ENCODE assay signal across 12 cellular contexts in the genomic region with DNA sequence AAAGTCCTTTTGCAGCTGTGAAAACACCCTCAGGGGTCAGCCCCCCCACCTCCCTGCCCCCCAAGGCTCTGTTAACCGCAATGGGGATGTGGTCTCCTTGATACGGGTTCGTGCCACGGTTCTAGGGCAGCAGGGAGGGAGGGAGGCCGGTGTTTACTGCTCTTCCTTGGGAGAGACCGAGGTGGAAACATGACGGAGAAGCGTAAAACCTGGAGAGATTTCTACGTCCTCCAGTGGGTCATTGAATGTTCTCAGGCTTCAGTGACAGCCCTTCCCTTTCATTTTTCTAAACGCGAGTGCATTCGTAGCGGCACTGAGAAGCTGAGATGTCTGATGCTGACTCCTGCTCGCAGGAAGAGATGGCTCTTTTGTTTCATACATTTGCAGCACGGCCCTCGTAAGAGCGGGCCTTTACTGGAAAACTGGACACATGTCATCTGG. TPM values are rescaled to one million over a fixed set of nuclear protein-coding genes. Genes with fewer than 3 reads are reported as not detected.
A peak's percentile ranks its signal among the peaks of the same experiment; 100 is the strongest.
DNase-seq lines count a peak whose midpoint lies in the region; ATAC-seq and TF ChIP-seq lines count a peak whose summit lies in the region.
"Had no signal": no experiment of that assay in that cellular context is flagged by ENCODE, and none has a peak within 500 bp of the region (broad histone marks: within the 10 kb centered on the region; RNA-seq: fewer than 3 reads in every experiment).

No MANE protein-coding gene starts in this region.

- no peaks in the 10 kb centered on the region for H4K20me1 ChIP-seq in BLaER1 treated with 17β-estradiol and CSF1 and Interleukin-3, amounts not matched to agents 10 nM and 100 nM
- no peaks in the 10 kb centered on the region for H4K20me1 ChIP-seq in OCI-LY7 (ENCODE audit: insufficient read depth, low read length)

- DNase-seq in KBM-7 = peak; percentile 50
- DNase-seq in central memory CD4-positive, alpha-beta T cell = peak; percentile 13
- peak in 6 of 10 donors; percentile 10 to 54 (median 40) for DNase-seq in naive thymus-derived CD8-positive, alpha-beta T cell
- no peak for DNase-seq in GM10266 (ENCODE audit: extremely low spot score)
- no peak for DNase-seq in A172 (ENCODE audit: low spot score)
- DNase-seq in OCI-LY7 (ENCODE audit: low spot score) = no peak
- DNase-seq: adrenal gland, HFFc6, NCI-H510A treated with DMSO at 0.1 percent for 48 hours, T-helper 9 cell had no signal

- H3K4me3 ChIP-seq in BLaER1 treated with 17β-estradiol and CSF1 and Interleukin-3, amounts not matched to agents 10 nM and 100 nM = peak overlapping the region; percentile 52 to 65 (median 56)
- no peak overlapping the region for H3K4me3 ChIP-seq in OCI-LY7 (ENCODE audit: low read depth, low read length, poor library complexity, severe bottlenecking)

- BruUV-seq in OCI-LY7 (replicated peaks; lab: Mats Ljungman, UMichigan) = no TSS peak

- H3K9me3 Mint-ChIP-seq in naive thymus-derived CD8-positive, alpha-beta T cell = no peaks in the 10 kb centered on the region
- H3K9me3 Mint-ChIP-seq: HFFc6 had no signal

- peak overlapping the region in 5 of 10 donors; percentile 44 to 79 (median 66) for H3K27ac Mint-ChIP-seq in naive thymus-derived CD8-positive, alpha-beta T cell
- H3K27ac Mint-ChIP-seq: HFFc6 had no signal

- no peaks in the 10 kb centered on the region for H3K36me3 Mint-ChIP-seq in naive thymus-derived CD8-positive, alpha-beta T cell

- H3K27me3 Mint-ChIP-seq in naive thymus-derived CD8-positive, alpha-beta T cell = peaks cover 12 to 47% (median 16%) of the 10 kb centered on the region in 5 donors

- peaks cover 4 to 30% (median 15%) of the 10 kb centered on the region in 11 experiments; a peak in 21 of 22 replicates for H3K9me3 ChIP-seq in BLaER1 treated with 17β-estradiol and CSF1 and Interleukin-3, amounts not matched to agents 10 nM and 100 nM (replicated peaks in 1 of 11)
- H3K9me3 ChIP-seq in OCI-LY7 (ENCODE audit: low read length) = no peaks in the 10 kb centered on the region
- H3K9me3 ChIP-seq: adrenal gland had no signal

- ATAC-seq in naive thymus-derived CD8-positive, alpha-beta T cell = peak; percentile 65 to 86
- no peak for ATAC-seq in GM18517 (IDR thresholded peaks at IDR 0.05; ENCODE audit: unreplicated experiment)

- H3K4me1 ChIP-seq in BLaER1 treated with 17β-estradiol and CSF1 and Interleukin-3, amounts not matched to agents 10 nM and 100 nM = peaks cover 75 to 100% (median 87%) of the 10 kb centered on the region in 10 experiments
- no peaks in the 10 kb centered on the region for H3K4me1 ChIP-seq in OCI-LY7 (ENCODE audit: insufficient read depth, low read length, poor library complexity, severe bottlenecking)

- POLR2A ChIA-PET in naive thymus-derived CD8-positive, alpha-beta T cell (lab: Charles Lee) = interaction anchor here (0.6 to 1.2 kb wide), 2 partner anchors 40 to 219 kb away, joined by 3 to 6 read pairs; partner anchors contain the start of gene HDAC4
- POLR2A ChIA-PET in OCI-LY7 (lab: Charles Lee) = no interaction called here

- H3K79me2 ChIP-seq in OCI-LY7 (ENCODE audit: insufficient read depth, low read depth, low read length) = no peaks in the 10 kb centered on the region

- peak overlapping the region; percentile 67 to 87 (median 76) for H3K27ac ChIP-seq in BLaER1 treated with 17β-estradiol and CSF1 and Interleukin-3, amounts not matched to agents 10 nM and 100 nM
- H3K27ac ChIP-seq in OCI-LY7 (ENCODE audit: low read depth, low read length, poor library complexity, severe bottlenecking) = no peak overlapping the region
- H3K27ac ChIP-seq: adrenal gland had no signal

- H3K4me1 Mint-ChIP-seq in naive thymus-derived CD8-positive, alpha-beta T cell = peaks cover 11 to 28% (median 23%) of the 10 kb centered on the region in 4 donors

- no peak overlapping the region for H2AFZ ChIP-seq in OCI-LY7 (ENCODE audit: low read length)

- H3K9ac ChIP-seq in BLaER1 treated with 17β-estradiol and CSF1 and Interleukin-3, amounts not matched to agents 10 nM and 100 nM = peak overlapping the region; percentile 65 to 81 (median 77)

- H3K4me3 Mint-ChIP-seq in naive thymus-derived CD8-positive, alpha-beta T cell = peak overlapping the region; percentile 75 to 87 (median 84)
- H3K4me3 Mint-ChIP-seq: HFFc6 had no signal

- H3K9me2 ChIP-seq in OCI-LY7 (ENCODE audit: insufficient read depth, low read length) = no peaks in the 10 kb centered on the region

- H3K4me2 ChIP-seq in BLaER1 treated with 17β-estradiol and CSF1 and Interleukin-3, amounts not matched to agents 10 nM and 100 nM = peak overlapping the region; percentile 88 to 98 (median 95)
- H3K4me2 ChIP-seq in OCI-LY7 (ENCODE audit: low read length) = no peak overlapping the region

- TF ChIP-seq CTCF in GM10266 (IDR thresholded peaks at IDR 0.05; ENCODE audit: control insufficient read depth, insufficient read depth, low read depth, missing control alignments) = no peak
- no peak for TF ChIP-seq CTCF in OCI-LY7 (conservative IDR thresholded peaks at IDR 0.05; ENCODE audit: low read length)

- H3K27me3 ChIP-seq in BLaER1 treated with 17β-estradiol and CSF1 and Interleukin-3, amounts not matched to agents 10 nM and 100 nM = no peaks in the 10 kb centered on the region
- H3K27me3 ChIP-seq: adrenal gland had no signal

- in situ Hi-C loops in KBM-7 (cut with MboI; ENCODE audit: low pct_unique_long_range_greater_than_20kb, low sequenced_read_pairs) = no loop called here

- intact Hi-C loops in OCI-LY7 (cut with micrococcal nuclease; ENCODE audit: unreplicated experiment) = no loop called here

- CTCF ChIA-PET in OCI-LY7 (lab: Charles Lee; ENCODE audit: unreplicated experiment) = no interaction called here

- H3K36me3 ChIP-seq in BLaER1 treated with 17β-estradiol and CSF1 and Interleukin-3, amounts not matched to agents 10 nM and 100 nM = no peaks in the 10 kb centered on the region
- no peaks in the 10 kb centered on the region for H3K36me3 ChIP-seq in OCI-LY7 (ENCODE audit: insufficient read depth, low read length)
- H3K36me3 ChIP-seq: adrenal gland had no signal

RNA-seq across cellular contexts. Expression of gene HDAC4, which starts 40.5 kb away (rescaled TPM):
- total RNA-seq in naive thymus-derived CD8-positive, alpha-beta T cell = 10 to 100 TPM; 31.7 to 37.3 TPM
- polyA plus RNA-seq in naive thymus-derived CD8-positive, alpha-beta T cell = 10 to 100 TPM in 1 of 3 donors, 1 to 10 TPM in 2; 2.8 to 10.1 (median 8.0) TPM
- total RNA-seq in A172 (2014; rRNA removed; shearing (Covaris generic)) = 4.6 and 10.9 TPM in 2 replicates
- 7.7 and 10.2 TPM in 2 replicates for total RNA-seq in OCI-LY7 (2014; rRNA removed; shearing (Covaris generic))
- total RNA-seq in OCI-LY7 (2022) = 16.3 and 20.6 TPM in 2 replicates

Comparison
In these comparisons a context has a peak if more than half of its experiments do, and no peak if none do; other contexts are left out.
1. DNase-seq: peak in KBM-7 (single experiment), central memory CD4-positive, alpha-beta T cell (single experiment) and naive thymus-derived CD8-positive, alpha-beta T cell (6 of 10); none in GM10266 (single experiment), A172 (single experiment) and OCI-LY7 (single experiment).